ENCODE assay signal across 9 cellular contexts in the genomic region with DNA sequence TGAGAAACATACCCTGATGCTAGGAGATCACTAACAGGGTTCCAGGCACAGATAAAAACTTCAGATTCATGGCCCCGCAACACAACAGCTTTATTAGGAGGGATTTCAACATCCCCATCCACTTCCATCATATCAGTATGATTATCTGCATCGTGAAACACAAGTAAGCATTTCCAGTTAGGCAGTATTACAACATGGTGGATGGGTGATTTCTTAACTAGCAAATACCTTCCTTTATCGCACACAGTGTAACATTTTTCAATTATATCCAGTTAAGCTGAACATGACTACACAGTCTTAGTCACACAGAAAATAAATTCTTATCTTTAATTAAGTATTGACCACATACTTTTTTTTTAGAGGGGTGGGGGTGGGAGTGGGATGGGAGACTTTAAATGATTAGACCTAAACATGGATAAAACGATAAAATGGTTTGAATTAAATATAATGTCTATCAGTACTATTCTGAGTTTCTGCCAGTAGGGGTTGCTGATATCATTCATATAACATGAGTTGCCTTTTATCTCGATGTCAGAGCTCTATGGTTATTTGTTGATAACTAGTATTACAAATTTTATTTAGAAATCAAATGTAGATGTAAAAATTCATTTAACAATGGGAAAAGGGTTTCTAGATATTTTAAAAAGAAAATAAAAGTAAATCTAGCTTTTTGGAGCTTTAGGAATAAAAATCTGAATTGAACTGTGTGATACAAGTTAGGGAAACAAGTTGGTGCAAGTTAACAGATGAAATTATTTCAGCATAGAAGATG.
DNase-seq lines count a peak whose midpoint lies in the region; ATAC-seq and TF ChIP-seq lines count a peak whose summit lies in the region.
"Had no signal": no experiment of that assay in that cellular context is flagged by ENCODE, and none has a peak within 500 bp of the region (broad histone marks: within the 10 kb centered on the region; RNA-seq: fewer than 3 reads in every experiment).

No MANE protein-coding gene starts in this region.

- intact Hi-C loops in MCF 10A (cut with micrococcal nuclease) (loop anchor here (1.0 to 5.0 kb wide), 7 partner anchors 145 to 1334 kb away; no protein-coding TSS in a partner anchor), uterus (cut with DNase I; ENCODE audit: low total_unique reads) (no loop called here)

- no peaks in the 10 kb centered on the region for H3K9me3 Mint-ChIP-seq in MCF 10A (ENCODE audit: unreplicated experiment)

- H3K36me3 ChIP-seq in uterus: no peaks in the 10 kb centered on the region

- peak; percentile 66 for ATAC-seq in HG02885 (IDR thresholded peaks at IDR 0.05; ENCODE audit: poor library complexity, unreplicated experiment)

- TF ChIP-seq CTCF in MCF 10A (IDR thresholded peaks at IDR 0.05; ENCODE audit: unreplicated experiment) (peak; percentile 52), uterus (IDR thresholded peaks at IDR 0.05) (peak; percentile 57 to 64 (median 62))

- DNase-seq in NCI-H187 treated with DMSO at 0.1 percent for 48 hours (lab: John Stamatoyannopoulos, UW): peak; percentile 43
- DNase-seq in NCI-H187 (lab: John Stamatoyannopoulos, UW): no peak
- peak; percentile 52 for DNase-seq in NCI-H460 (ENCODE audit: extremely low read depth, low read depth)
- peak; percentile 53 for DNase-seq in MCF 10A (ENCODE audit: unreplicated experiment)
- peak; percentile 60 for DNase-seq in left kidney (ENCODE audit: low read depth, low spot score)
- DNase-seq in uterus: no peak
- DNase-seq in hepatic stellate cell (ENCODE audit: low spot score): no peak

- TF ChIP-seq POLR2A in uterus (IDR thresholded peaks at IDR 0.05): no peak

- POLR2A ChIA-PET in MCF 10A (lab: Yijun Ruan, JAX): interaction anchor here (0.6 to 2.4 kb wide), 13 partner anchors 10 to 766 kb away, joined by 3 to 24 read pairs (median 3); partner anchors contain the start of gene TBL1XR1

- H3K27me3 Mint-ChIP-seq in MCF 10A (ENCODE audit: insufficient read depth, unreplicated experiment): no peaks in the 10 kb centered on the region

- no peak overlapping the region for H3K27ac Mint-ChIP-seq in MCF 10A (ENCODE audit: low read depth, unreplicated experiment)

- CTCF ChIA-PET in MCF 10A (lab: Yijun Ruan, JAX): interaction anchor here (0.5 to 2.9 kb wide), 24 partner anchors 9 to 1374 kb away, joined by 3 to 18 read pairs (median 3); partner anchors contain the start of gene TBL1XR1

- BruUV-seq in MCF 10A (replicated peaks; lab: Mats Ljungman, UMichigan): no TSS peak

- H3K9me3 ChIP-seq in uterus: no peaks in the 10 kb centered on the region

- peaks cover 0 to 5% of the 10 kb centered on the region in 2 donors for H3K4me1 ChIP-seq in uterus

- no peak overlapping the region for H3K27ac ChIP-seq in uterus

- peaks cover 5% of the 10 kb centered on the region for H3K4me1 Mint-ChIP-seq in MCF 10A (ENCODE audit: insufficient read depth, unreplicated experiment)

- no peak overlapping the region for H3K4me3 ChIP-seq in uterus
- H3K4me3 ChIP-seq: BLaER1 treated with 17β-estradiol and CSF1 and Interleukin-3, amounts not matched to agents 10 nM and 100 nM had no signal

- H3K36me3 Mint-ChIP-seq in MCF 10A (ENCODE audit: insufficient read depth, unreplicated experiment): peaks cover 62% of the 10 kb centered on the region

- no peaks in the 10 kb centered on the region for H3K27me3 ChIP-seq in uterus
- H3K27me3 ChIP-seq: BLaER1 treated with 17β-estradiol and CSF1 and Interleukin-3, amounts not matched to agents 10 nM and 100 nM had no signal

- no peak overlapping the region for H3K4me3 Mint-ChIP-seq in MCF 10A (ENCODE audit: unreplicated experiment)

Comparison
In these comparisons a context has a peak if more than half of its experiments do, and no peak if none do; other contexts are left out.
1. DNase-seq: peak in NCI-H187 treated with DMSO at 0.1 percent for 48 hours (single experiment), NCI-H460 (single experiment), MCF 10A (single experiment) and left kidney (single experiment); none in NCI-H187 (0 of 2), uterus (0 of 2) and hepatic stellate cell (single experiment).